In genomic region chr13:105990256-105990958, GRCh38 we compare ENCODE assay signal across 20 cellular contexts.
A peak's percentile ranks its signal among the peaks of the same experiment; 100 is the strongest.
DNase-seq lines count a peak whose midpoint lies in the region; TF ChIP-seq lines count a peak whose summit lies in the region.
"Had no signal": no experiment of that assay in that cellular context is flagged by ENCODE, and none has a peak within 500 bp of the region (broad histone marks: within the 10 kb centered on the region; RNA-seq: fewer than 3 reads in every experiment).

No MANE protein-coding gene starts in this region.

- TF ChIP-seq POLR2A in breast epithelium (IDR thresholded peaks at IDR 0.05): no peak

- CTCF ChIA-PET in MCF 10A (lab: Yijun Ruan, JAX): interaction anchor here (0.6 to 1.5 kb wide), 2 partner anchors 12 to 306 kb away, joined by 3 to 6 read pairs; no protein-coding TSS in a partner anchor

- peak overlapping the region; percentile 100 for H3K27ac Mint-ChIP-seq in MCF 10A (ENCODE audit: low read depth, unreplicated experiment)
- H3K27ac Mint-ChIP-seq: activated CD8-positive, alpha-beta memory T cell treated with anti-CD3 and anti-CD28 coated beads, Interleukin-2, amount 10 ng/mL, durations not matched to agents 7 days and 5 days; naive thymus-derived CD4-positive, alpha-beta T cell; T-helper 2 cell treated with Interferon-gamma antibody and Interleukin-4, amounts not matched to agents 5 μg/mL and 100 μg/mL, for 36 hours had no signal

- no TSS peak for BruUV-seq in MCF 10A (replicated peaks; lab: Mats Ljungman, UMichigan)

- peak overlapping the region; percentile 49 for H3K4me3 Mint-ChIP-seq in MCF 10A (ENCODE audit: unreplicated experiment)
- H3K4me3 Mint-ChIP-seq: activated CD8-positive, alpha-beta memory T cell treated with anti-CD3 and anti-CD28 coated beads, Interleukin-2, amount 10 ng/mL, durations not matched to agents 7 days and 5 days; naive thymus-derived CD4-positive, alpha-beta T cell; T-helper 2 cell treated with Interferon-gamma antibody and Interleukin-4, amounts not matched to agents 5 μg/mL and 100 μg/mL, for 36 hours had no signal

- H3K4me3 ChIP-seq in breast epithelium (no peak overlapping the region), fibroblast of lung (replicated peaks in 1 of 4; ENCODE audit: control extremely low read depth in 1 of 4, insufficient read depth in 1 of 4, low read depth in 3 of 4, low read length in 4 of 4) (no peak overlapping the region)
- H3K4me3 ChIP-seq: lung, psoas muscle, transverse colon had no signal

- peaks cover 8% of the 10 kb centered on the region for H3K9me3 Mint-ChIP-seq in MCF 10A (ENCODE audit: unreplicated experiment)
- H3K9me3 Mint-ChIP-seq: T-helper 2 cell treated with Interferon-gamma antibody and Interleukin-4, amounts not matched to agents 5 μg/mL and 100 μg/mL, for 36 hours had no signal

- DNase-seq in MCF 10A (ENCODE audit: unreplicated experiment) (peak; percentile 58), breast epithelium (ENCODE audit: low spot score in 2 of 2) (no peak), RPMI7951 (ENCODE audit: low read depth) (peak; percentile 77), fibroblast of lung (ENCODE audit: low read depth in 2 of 2) (peak; percentile 47 to 69), NCI-H2081 (lab: John Stamatoyannopoulos, UW) (no peak), Kasumi-1 (lab: John Stamatoyannopoulos, UW) (no peak), NCI-H1417 treated with DMSO at 0.1 percent for 48 hours (lab: John Stamatoyannopoulos, UW) (no peak)
- DNase-seq in activated CD4-positive, alpha-beta T cell treated with anti-CD3 and anti-CD28 coated beads, Interleukin-2, amount 50 U/mL, for 4 hours: no peak
- DNase-seq: 8988T; activated CD8-positive, alpha-beta memory T cell treated with anti-CD3 and anti-CD28 coated beads, Interleukin-2, amount 10 ng/mL, durations not matched to agents 7 days and 5 days; activated effector memory CD4-positive, alpha-beta T cell treated with Interleukin-2 at 50 U/mL for 16 hours; DMS79; naive thymus-derived CD4-positive, alpha-beta T cell; NCI-H187 treated with DMSO at 0.1 percent for 48 hours; NCI-H510A; psoas muscle; SIG-M5; transverse colon had no signal

- H3K4me1 Mint-ChIP-seq in MCF 10A (ENCODE audit: insufficient read depth, unreplicated experiment): peaks cover 35% of the 10 kb centered on the region
- H3K4me1 Mint-ChIP-seq: activated CD8-positive, alpha-beta memory T cell treated with anti-CD3 and anti-CD28 coated beads, Interleukin-2, amount 10 ng/mL, durations not matched to agents 7 days and 5 days; naive thymus-derived CD4-positive, alpha-beta T cell had no signal

- no peaks in the 10 kb centered on the region for H3K27me3 Mint-ChIP-seq in MCF 10A (ENCODE audit: insufficient read depth, unreplicated experiment)
- H3K27me3 Mint-ChIP-seq: activated CD8-positive, alpha-beta memory T cell treated with anti-CD3 and anti-CD28 coated beads, Interleukin-2, amount 10 ng/mL, durations not matched to agents 7 days and 5 days had no signal

- H2AFZ ChIP-seq in fibroblast of lung (ENCODE audit: low read length): no peak overlapping the region

- H3K79me2 ChIP-seq in fibroblast of lung (ENCODE audit: control insufficient read depth, insufficient read depth, low read length): no peaks in the 10 kb centered on the region

- H3K9ac ChIP-seq in fibroblast of lung (ENCODE audit: insufficient read depth, low read length): no peak overlapping the region

- no peak overlapping the region for H3K27ac ChIP-seq in breast epithelium
- no peak overlapping the region for H3K27ac ChIP-seq in fibroblast of lung (ENCODE audit: insufficient read depth, low read length)
- H3K27ac ChIP-seq: psoas muscle, transverse colon had no signal

- no peaks in the 10 kb centered on the region for H3K36me3 Mint-ChIP-seq in MCF 10A (ENCODE audit: insufficient read depth, unreplicated experiment)
- H3K36me3 Mint-ChIP-seq: activated CD8-positive, alpha-beta memory T cell treated with anti-CD3 and anti-CD28 coated beads, Interleukin-2, amount 10 ng/mL, durations not matched to agents 7 days and 5 days; naive thymus-derived CD4-positive, alpha-beta T cell had no signal

- POLR2A ChIA-PET in MCF 10A (lab: Yijun Ruan, JAX): interaction anchor here (1.0 to 2.6 kb wide), 7 partner anchors 10 to 646 kb away, joined by 3 to 20 read pairs (median 5); no protein-coding TSS in a partner anchor

- TF ChIP-seq CTCF in MCF 10A (IDR thresholded peaks at IDR 0.05; ENCODE audit: unreplicated experiment): no peak
- TF ChIP-seq CTCF in breast epithelium (IDR thresholded peaks at IDR 0.05): no peak
- TF ChIP-seq CTCF in fibroblast of lung (conservative IDR thresholded peaks at IDR 0.05 in 1 of 2, IDR thresholded peaks at IDR 0.05 in 1 of 2; ENCODE audit: low read depth in 1 of 2, low read length in 2 of 2): no peak

- H3K9me3 ChIP-seq in breast epithelium (no peaks in the 10 kb centered on the region), fibroblast of lung (ENCODE audit: control insufficient read depth, insufficient read depth, low read depth, low read length) (no peaks in the 10 kb centered on the region)
- H3K9me3 ChIP-seq: psoas muscle, transverse colon had no signal

- no peaks in the 10 kb centered on the region for H4K20me1 ChIP-seq in fibroblast of lung (ENCODE audit: control insufficient read depth, extremely low read depth, insufficient read depth, low read length)

- intact Hi-C loops in MCF 10A (cut with micrococcal nuclease) (loop anchor here (1.0 to 5.0 kb wide), 4 partner anchors 70 to 542 kb away; no protein-coding TSS in a partner anchor), breast epithelium (cut with DNase I; ENCODE audit: low total_unique reads) (no loop called here)

- H3K4me1 ChIP-seq in breast epithelium (peaks cover 0 to 5% of the 10 kb centered on the region in 2 donors), fibroblast of lung (ENCODE audit: control insufficient read depth, extremely low read depth, insufficient read depth, low read length) (peaks cover 10% of the 10 kb centered on the region)
- H3K4me1 ChIP-seq: psoas muscle had no signal

- H3K27me3 ChIP-seq in breast epithelium: no peaks in the 10 kb centered on the region
- H3K27me3 ChIP-seq in fibroblast of lung (ENCODE audit: control insufficient read depth, insufficient read depth, low read length): no peaks in the 10 kb centered on the region
- H3K27me3 ChIP-seq: transverse colon had no signal

- no peak overlapping the region for H3K4me2 ChIP-seq in fibroblast of lung (ENCODE audit: extremely low read depth, insufficient read depth, low read length)

- H3K36me3 ChIP-seq in breast epithelium (no peaks in the 10 kb centered on the region), fibroblast of lung (ENCODE audit: control insufficient read depth, insufficient read depth, low read length) (no peaks in the 10 kb centered on the region)
- H3K36me3 ChIP-seq: transverse colon had no signal

Comparison
In these comparisons a context has a peak if more than half of its experiments do, and no peak if none do; other contexts are left out.
1. DNase-seq: peak in MCF 10A (single experiment), RPMI7951 (single experiment) and fibroblast of lung (2 of 2); none in breast epithelium (0 of 2), NCI-H2081 (0 of 2), Kasumi-1 (0 of 2), activated CD4-positive, alpha-beta T cell treated with anti-CD3 and anti-CD28 coated beads, Interleukin-2, amount 50 U/mL, for 4 hours (0 of 2) and NCI-H1417 treated with DMSO at 0.1 percent for 48 hours (single experiment).